In genomic region chr4:147019061-147019460, GRCh38 we compare ENCODE assay signal across 8 cellular contexts.
DNase-seq lines count a peak whose midpoint lies in the region; ATAC-seq and TF ChIP-seq lines count a peak whose summit lies in the region.

No MANE protein-coding gene starts in this region.

- no peaks in the 10 kb centered on the region for H3K4me1 ChIP-seq in breast epithelium

- intact Hi-C loops in breast epithelium (cut with DNase I; ENCODE audit: low total_unique reads), result loop anchor here (1.0 kb wide), 1 partner anchor 24 kb away; no protein-coding TSS in a partner anchor

- TF ChIP-seq POLR2A in breast epithelium (IDR thresholded peaks at IDR 0.05), result no peak

- H3K36me3 ChIP-seq in breast epithelium (peaks cover 2% of the 10 kb centered on the region), kidney epithelial cell (ENCODE audit: control insufficient read depth, insufficient read depth, low read length) (no peaks in the 10 kb centered on the region)

- H3K27ac ChIP-seq in VCaP, result no peak overlapping the region
- H3K27ac ChIP-seq in breast epithelium, result no peak overlapping the region

- no peaks in the 10 kb centered on the region for H3K27me3 ChIP-seq in breast epithelium
- H3K27me3 ChIP-seq in kidney epithelial cell (ENCODE audit: control insufficient read depth, insufficient read depth, low read length), result no peaks in the 10 kb centered on the region

- peak; percentile 72 for ATAC-seq in GM19468 (IDR thresholded peaks at IDR 0.05; ENCODE audit: extremely low read depth, unreplicated experiment)

- peak; percentile 59 for DNase-seq in EL
- DNase-seq in HT-29 (ENCODE audit: low spot score), result peak; percentile 77
- peak; percentile 24 to 57 for DNase-seq in breast epithelium (ENCODE audit: low spot score in 2 of 2)
- peak; percentile 14 for DNase-seq in kidney epithelial cell (ENCODE audit: low read depth)
- DNase-seq in stimulated activated CD4-positive, alpha-beta T cell treated with anti-CD3 and anti-CD28 coated beads, TNF-alpha, amount 100 ng/mL, for 24 hours (ENCODE audit: low read depth in 3 of 3), result peak in 2 of 3 experiments; percentile 5 to 43
- DNase-seq in NCI-H2227 treated with DMSO at 0.1 percent for 48 hours (lab: John Stamatoyannopoulos, UW), result no peak

- no peaks in the 10 kb centered on the region for H3K9me3 ChIP-seq in breast epithelium

- TF ChIP-seq CTCF in VCaP (conservative IDR thresholded peaks at IDR 0.05) (peak; percentile 76), breast epithelium (IDR thresholded peaks at IDR 0.05) (peak in 1 of 3 donors; percentile 56), kidney epithelial cell (IDR thresholded peaks at IDR 0.05; ENCODE audit: insufficient read depth, low read length, poor library complexity, severe bottlenecking) (peak; percentile 57)

- H3K4me3 ChIP-seq in breast epithelium, result no peak overlapping the region
- H3K4me3 ChIP-seq in kidney epithelial cell (ENCODE audit: low read depth, low read length), result no peak overlapping the region
